19 cellular contexts compared by ENCODE assay signal in genomic region chr5:65356274-65356673, GRCh38.
DNase-seq lines count a peak whose midpoint lies in the region; ATAC-seq, FAIRE-seq and TF ChIP-seq lines count a peak whose summit lies in the region.
"Had no signal": no experiment of that assay in that cellular context is flagged by ENCODE, and none has a peak within 500 bp of the region (broad histone marks: within the 10 kb centered on the region; RNA-seq: fewer than 3 reads in every experiment).

No MANE protein-coding gene starts in this region.

- H3K4me1 ChIP-seq in right atrium auricular region (no peaks in the 10 kb centered on the region), kidney (ENCODE audit: control insufficient read depth in 1 of 2, insufficient read depth in 1 of 2, low read depth in 1 of 2, low read length in 2 of 2) (no peaks in the 10 kb centered on the region)

- no peak for FAIRE-seq in kidney (lab: Jason Lieb, UNC)
- FAIRE-seq: D721Med, G401.6, GM12892 had no signal

- intact Hi-C loops in Right ventricle myocardium inferior (cut with DNase I), result no loop called here
- intact Hi-C loops in kidney (cut with DNase I), result no loop called here

- no peak for DNase-seq in Right ventricle myocardium inferior (ENCODE audit: missing footprints)
- no peak for DNase-seq in right atrium auricular region (ENCODE audit: low spot score)
- peak; percentile 28 to 40 for DNase-seq in cardiac fibroblast (ENCODE audit: low read depth in 2 of 2)
- DNase-seq in iris pigment epithelial cell (ENCODE audit: low read depth), result peak; percentile 25
- DNase-seq in dermis blood vessel endothelial cell, result no peak
- no peak for DNase-seq in kidney
- DNase-seq: CD8-positive, alpha-beta T cell; COR-L47; DMS153; DMS79 treated with DMSO at 0.1 percent for 48 hours; EL; H7 had no signal

- H3K27ac ChIP-seq in right atrium auricular region, result no peak overlapping the region
- no peak overlapping the region for H3K27ac ChIP-seq in kidney (ENCODE audit: low read depth in 2 of 2, low read length in 2 of 2)
- H3K27ac ChIP-seq: 22Rv1, HL-60 had no signal

- ATAC-seq in Right ventricle myocardium inferior (peak; percentile 42), HG03460 (IDR thresholded peaks at IDR 0.05; ENCODE audit: unreplicated experiment) (no peak)
- ATAC-seq: CD8-positive, alpha-beta T cell; GM23338 had no signal

- H3K36me3 ChIP-seq in right atrium auricular region (no peaks in the 10 kb centered on the region), kidney (ENCODE audit: control insufficient read depth in 1 of 2, insufficient read depth in 2 of 2, low read length in 2 of 2) (no peaks in the 10 kb centered on the region)

- H3K9me3 ChIP-seq in right atrium auricular region, result no peaks in the 10 kb centered on the region
- H3K9me3 ChIP-seq in kidney (ENCODE audit: control insufficient read depth in 1 of 2, low read length in 2 of 2), result no peaks in the 10 kb centered on the region

- no peaks in the 10 kb centered on the region for H3K27me3 ChIP-seq in right atrium auricular region

- H3K4me3 ChIP-seq in right atrium auricular region (no peak overlapping the region), cardiac fibroblast (replicated peaks in 1 of 2; ENCODE audit: low read depth in 2 of 2, low read length in 2 of 2) (no peak overlapping the region), kidney (ENCODE audit: low read length in 2 of 2) (no peak overlapping the region)
- H3K4me3 ChIP-seq: GM23338 had no signal

- TF ChIP-seq CTCF in right atrium auricular region (IDR thresholded peaks at IDR 0.05) (no peak), cardiac fibroblast (IDR thresholded peaks at IDR 0.05; ENCODE audit: low read depth, low read length) (no peak), kidney (IDR thresholded peaks at IDR 0.05; ENCODE audit: borderline replicate concordance, extremely low read depth, insufficient read depth) (no peak)

- H3K9ac ChIP-seq in kidney (ENCODE audit: low read length in 2 of 2), result no peak overlapping the region

Comparison
In these comparisons a context has a peak if more than half of its experiments do, and no peak if none do; other contexts are left out.
1. DNase-seq: peak in cardiac fibroblast (2 of 2) and iris pigment epithelial cell (single experiment); none in Right ventricle myocardium inferior (single experiment), right atrium auricular region (single experiment), dermis blood vessel endothelial cell (single experiment) and kidney (single experiment).